Comparison of ENCODE assay signal across 1 cellular context in the genomic region with DNA sequence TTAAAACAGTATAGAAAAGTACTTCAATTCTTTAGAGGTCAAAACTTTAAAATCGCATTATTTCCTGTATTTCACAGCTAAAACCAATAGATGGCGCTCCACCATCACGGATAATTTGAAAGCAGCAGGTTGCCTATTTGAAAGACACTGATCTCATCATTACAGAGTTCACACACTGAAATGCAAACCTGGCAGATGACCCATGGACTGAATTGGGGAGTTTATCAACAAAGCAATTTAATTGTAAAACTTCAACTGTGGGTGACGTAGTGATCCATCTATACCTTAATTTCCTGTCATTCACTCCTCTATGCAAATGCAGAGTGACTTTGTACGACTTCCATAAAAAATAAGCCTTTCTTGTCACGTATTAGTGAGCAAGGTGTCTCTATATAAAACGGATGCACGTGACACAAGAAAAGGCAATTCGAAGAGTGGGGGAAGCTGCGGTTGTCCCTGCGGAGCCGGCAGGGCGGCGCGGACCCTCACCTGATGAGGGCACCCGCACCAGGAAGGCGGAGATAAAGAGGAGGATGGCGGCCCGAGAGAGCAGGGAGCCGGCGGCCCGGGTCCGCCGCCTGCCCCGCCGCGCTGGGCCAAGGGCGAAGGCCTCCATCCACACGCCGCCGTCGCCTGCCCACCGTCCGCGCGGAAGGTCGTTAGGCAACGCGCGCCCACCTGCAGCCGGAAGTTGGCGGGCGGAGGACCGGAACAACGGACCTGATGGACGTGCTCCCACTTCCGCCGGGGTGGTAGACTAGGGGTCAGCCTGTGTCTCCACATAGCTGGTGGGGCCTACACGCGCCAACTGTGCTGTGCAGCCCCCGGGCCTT.
TF ChIP-seq lines count a peak whose summit lies in the region.

A gene with protein sequence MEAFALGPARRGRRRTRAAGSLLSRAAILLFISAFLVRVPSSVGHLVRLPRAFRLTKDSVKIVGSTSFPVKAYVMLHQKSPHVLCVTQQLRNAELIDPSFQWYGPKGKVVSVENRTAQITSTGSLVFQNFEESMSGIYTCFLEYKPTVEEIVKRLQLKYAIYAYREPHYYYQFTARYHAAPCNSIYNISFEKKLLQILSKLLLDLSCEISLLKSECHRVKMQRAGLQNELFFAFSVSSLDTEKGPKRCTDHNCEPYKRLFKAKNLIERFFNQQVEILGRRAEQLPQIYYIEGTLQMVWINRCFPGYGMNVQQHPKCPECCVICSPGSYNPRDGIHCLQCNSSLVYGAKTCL (minus strand): TSS at position 668 of the 833 bp plus-strand sequence. CDS start 52 bp downstream, at position 616.

TF ChIP-seq in endothelial cell of umbilical vein, 7 proteins besides CTCF, POLR2A, EP300 and RAD21 (continued from another document):
- TF ChIP-seq, protein P1, sequence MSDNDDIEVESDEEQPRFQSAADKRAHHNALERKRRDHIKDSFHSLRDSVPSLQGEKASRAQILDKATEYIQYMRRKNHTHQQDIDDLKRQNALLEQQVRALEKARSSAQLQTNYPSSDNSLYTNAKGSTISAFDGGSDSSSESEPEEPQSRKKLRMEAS (IDR thresholded peaks at IDR 0.05; ENCODE audit: insufficient read depth, insufficient read length) = no peak
- TF ChIP-seq GATA2 (IDR thresholded peaks at IDR 0.05; ENCODE audit: insufficient read depth, insufficient read length, low read depth, low read length) (no peak), MYC (IDR thresholded peaks at IDR 0.05; ENCODE audit: low read depth, low read length) (no peak), FOS (IDR thresholded peaks at IDR 0.05; ENCODE audit: borderline replicate concordance, insufficient read depth, low read length) (no peak), POLR2AphosphoS5 (IDR thresholded peaks at IDR 0.05; ENCODE audit: insufficient read depth, low read depth, low read length) (no peak), EZH2 (IDR thresholded peaks at IDR 0.05; ENCODE audit: borderline replicate concordance, low read depth, low read length, severe bottlenecking) (no peak)
